ENCODE assay signal across 1 cellular context in the genomic region with DNA sequence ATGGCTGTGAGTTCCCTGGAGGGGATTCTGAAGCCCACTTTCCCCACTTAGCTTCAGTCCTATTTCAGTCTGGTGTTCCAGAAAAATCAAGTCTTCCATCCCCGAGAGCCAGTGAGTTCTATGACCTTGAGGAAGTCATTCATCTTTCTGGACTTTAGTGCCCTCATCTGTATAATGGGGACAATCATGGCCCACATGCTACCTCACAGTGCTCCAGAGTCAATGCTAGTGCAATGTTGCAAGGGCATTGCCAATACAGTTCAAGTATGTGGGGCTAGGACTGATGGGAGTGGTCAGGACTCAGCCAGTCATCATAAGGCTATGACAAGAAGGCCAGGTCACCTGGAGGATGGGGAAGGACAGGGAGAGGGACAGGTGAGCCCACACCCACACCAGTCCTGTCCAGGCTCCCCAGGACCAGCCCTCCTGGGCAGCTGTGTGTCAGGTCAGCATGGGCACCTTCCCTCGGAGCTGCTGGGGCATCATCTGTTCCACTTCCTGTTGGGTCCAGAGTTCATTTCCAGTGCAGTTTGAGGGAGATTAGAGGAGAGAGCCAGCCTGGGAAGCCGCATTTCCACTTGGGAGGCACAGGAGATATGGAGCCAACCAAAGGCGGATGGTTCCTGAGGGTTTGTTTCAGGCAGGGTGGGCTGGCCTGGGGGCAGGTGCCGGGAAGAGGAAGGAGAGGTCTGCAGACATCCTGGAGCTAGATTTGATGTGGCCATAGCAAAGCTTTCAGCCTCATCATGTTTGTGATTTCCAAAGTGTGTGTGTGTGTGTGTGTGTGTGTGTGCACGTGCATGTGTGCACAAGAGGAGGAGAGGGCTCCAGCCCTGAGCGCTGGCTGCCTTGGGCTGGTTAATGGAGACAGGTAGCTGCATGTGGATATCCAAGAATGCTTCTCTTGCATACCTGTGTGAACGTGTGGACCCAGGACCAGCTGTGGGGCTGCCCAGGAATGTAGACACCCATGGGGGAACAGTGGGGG.
A peak's percentile ranks its signal among the peaks of the same experiment; 100 is the strongest.
TF ChIP-seq lines count a peak whose summit lies in the region.

No MANE protein-coding gene starts in this region.

TF ChIP-seq in HepG2, 621 proteins besides CTCF, POLR2A, EP300 and RAD21 (continued from another document and continues in another):
- TF ChIP-seq, protein P1, sequence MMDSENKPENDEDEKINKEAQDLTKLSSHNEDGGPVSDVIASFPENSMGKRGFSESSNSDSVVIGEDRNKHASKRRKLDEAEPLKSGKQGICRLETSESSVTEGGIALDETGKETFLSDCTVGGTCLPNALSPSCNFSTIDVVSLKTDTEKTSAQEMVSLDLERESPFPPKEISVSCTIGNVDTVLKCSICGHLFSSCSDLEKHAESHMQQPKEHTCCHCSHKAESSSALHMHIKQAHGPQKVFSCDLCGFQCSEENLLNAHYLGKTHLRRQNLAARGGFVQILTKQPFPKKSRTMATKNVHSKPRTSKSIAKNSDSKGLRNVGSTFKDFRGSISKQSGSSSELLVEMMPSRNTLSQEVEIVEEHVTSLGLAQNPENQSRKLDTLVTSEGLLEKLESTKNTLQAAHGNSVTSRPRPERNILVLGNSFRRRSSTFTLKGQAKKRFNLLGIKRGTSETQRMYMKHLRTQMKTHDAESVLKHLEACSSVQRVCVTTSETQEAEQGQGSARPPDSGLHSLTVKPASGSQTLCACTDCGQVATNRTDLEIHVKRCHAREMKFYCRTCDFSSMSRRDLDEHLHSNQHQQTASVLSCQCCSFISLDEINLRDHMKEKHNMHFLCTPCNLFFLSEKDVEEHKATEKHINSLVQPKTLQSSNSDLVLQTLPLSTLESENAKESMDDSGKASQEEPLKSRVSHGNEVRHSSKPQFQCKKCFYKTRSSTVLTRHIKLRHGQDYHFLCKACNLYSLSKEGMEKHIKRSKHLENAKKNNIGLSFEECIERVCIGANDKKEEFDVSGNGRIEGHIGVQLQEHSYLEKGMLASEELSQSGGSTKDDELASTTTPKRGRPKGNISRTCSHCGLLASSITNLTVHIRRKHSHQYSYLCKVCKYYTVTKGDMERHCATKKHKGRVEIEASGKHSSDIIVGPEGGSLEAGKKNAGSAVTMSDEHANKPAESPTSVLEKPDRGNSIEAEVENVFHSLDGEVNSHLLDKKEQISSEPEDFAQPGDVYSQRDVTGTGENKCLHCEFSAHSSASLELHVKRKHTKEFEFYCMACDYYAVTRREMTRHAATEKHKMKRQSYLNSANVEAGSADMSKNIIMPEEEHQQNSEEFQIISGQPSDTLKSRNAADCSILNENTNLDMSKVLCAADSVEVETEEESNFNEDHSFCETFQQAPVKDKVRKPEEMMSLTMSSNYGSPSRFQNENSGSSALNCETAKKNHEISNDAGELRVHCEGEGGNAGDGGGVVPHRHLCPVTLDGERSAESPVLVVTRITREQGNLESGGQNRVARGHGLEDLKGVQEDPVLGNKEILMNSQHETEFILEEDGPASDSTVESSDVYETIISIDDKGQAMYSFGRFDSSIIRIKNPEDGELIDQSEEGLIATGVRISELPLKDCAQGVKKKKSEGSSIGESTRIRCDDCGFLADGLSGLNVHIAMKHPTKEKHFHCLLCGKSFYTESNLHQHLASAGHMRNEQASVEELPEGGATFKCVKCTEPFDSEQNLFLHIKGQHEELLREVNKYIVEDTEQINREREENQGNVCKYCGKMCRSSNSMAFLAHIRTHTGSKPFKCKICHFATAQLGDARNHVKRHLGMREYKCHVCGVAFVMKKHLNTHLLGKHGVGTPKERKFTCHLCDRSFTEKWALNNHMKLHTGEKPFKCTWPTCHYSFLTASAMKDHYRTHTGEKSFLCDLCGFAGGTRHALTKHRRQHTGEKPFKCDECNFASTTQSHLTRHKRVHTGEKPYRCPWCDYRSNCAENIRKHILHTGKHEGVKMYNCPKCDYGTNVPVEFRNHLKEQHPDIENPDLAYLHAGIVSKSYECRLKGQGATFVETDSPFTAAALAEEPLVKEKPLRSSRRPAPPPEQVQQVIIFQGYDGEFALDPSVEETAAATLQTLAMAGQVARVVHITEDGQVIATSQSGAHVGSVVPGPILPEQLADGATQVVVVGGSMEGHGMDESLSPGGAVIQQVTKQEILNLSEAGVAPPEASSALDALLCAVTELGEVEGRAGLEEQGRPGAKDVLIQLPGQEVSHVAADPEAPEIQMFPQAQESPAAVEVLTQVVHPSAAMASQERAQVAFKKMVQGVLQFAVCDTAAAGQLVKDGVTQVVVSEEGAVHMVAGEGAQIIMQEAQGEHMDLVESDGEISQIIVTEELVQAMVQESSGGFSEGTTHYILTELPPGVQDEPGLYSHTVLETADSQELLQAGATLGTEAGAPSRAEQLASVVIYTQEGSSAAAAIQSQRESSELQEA (CRISPR knock-in tag; IDR thresholded peaks at IDR 0.05; ENCODE audit: not compliant biosample characterization): no peak
- TF ChIP-seq ZSCAN20 (CRISPR knock-in tag; IDR thresholded peaks at IDR 0.05; ENCODE audit: borderline replicate concordance) (no peak), ZNF768 (CRISPR knock-in tag; IDR thresholded peaks at IDR 0.05) (peak; percentile 73; the same call in 1 of the 2 replicates), THAP11 (CRISPR knock-in tag; IDR thresholded peaks at IDR 0.05) (no peak), HDAC2 (CRISPR knock-in tag; IDR thresholded peaks at IDR 0.05) (no peak), ZNF782 (CRISPR knock-in tag; IDR thresholded peaks at IDR 0.05; ENCODE audit: borderline replicate concordance) (no peak; the same call in 1 of the 2 replicates), U2AF2 (IDR thresholded peaks at IDR 0.05; ENCODE audit: low read depth, low read length) (no peak), NFYC (CRISPR knock-in tag; IDR thresholded peaks at IDR 0.05) (no peak), ZNF121 (CRISPR knock-in tag; IDR thresholded peaks at IDR 0.05) (no peak), ZNF629 (CRISPR knock-in tag; conservative IDR thresholded peaks at IDR 0.05) (peak; percentile 89), DR1 (CRISPR knock-in tag; IDR thresholded peaks at IDR 0.05) (no peak), PITX1 (CRISPR knock-in tag; IDR thresholded peaks at IDR 0.05) (0 out of 2 replicates have a peak, but pooled peaks have one; percentile 30), ZNF207 (IDR thresholded peaks at IDR 0.05; ENCODE audit: borderline replicate concordance) (no peak), ZNF230 (CRISPR knock-in tag; IDR thresholded peaks at IDR 0.05) (no peak), NBN (conservative IDR thresholded peaks at IDR 0.05) (no peak), ZNF546 (CRISPR knock-in tag; conservative IDR thresholded peaks at IDR 0.05) (no peak), PTBP1 (IDR thresholded peaks at IDR 0.05; ENCODE audit: low read depth, low read length, poor library complexity, severe bottlenecking) (no peak), ZNF552 (CRISPR knock-in tag; IDR thresholded peaks at IDR 0.05; ENCODE audit: borderline replicate concordance) (no peak), HHEX (CRISPR knock-in tag; IDR thresholded peaks at IDR 0.05) (no peak), SOX13 (IDR thresholded peaks at IDR 0.05) (no peak), SOX13 (CRISPR knock-in tag; conservative IDR thresholded peaks at IDR 0.05 in 1 of 2, IDR thresholded peaks at IDR 0.05 in 1 of 2) (no peak), THYN1 (CRISPR knock-in tag; IDR thresholded peaks at IDR 0.05; ENCODE audit: borderline replicate concordance, low read depth) (no peak), STAT5B (CRISPR knock-in tag; IDR thresholded peaks at IDR 0.05) (no peak), XRCC5 (optimal IDR thresholded peaks at IDR 0.05; ENCODE audit: low read length) (peak; percentile 54), RFXANK (CRISPR knock-in tag; IDR thresholded peaks at IDR 0.05) (no peak), ATF4 (CRISPR knock-in tag; IDR thresholded peaks at IDR 0.05) (no peak), MEIS2 (CRISPR knock-in tag; IDR thresholded peaks at IDR 0.05) (no peak), MAFG (CRISPR knock-in tag; IDR thresholded peaks at IDR 0.05) (no peak)
- TF ChIP-seq, protein P2, sequence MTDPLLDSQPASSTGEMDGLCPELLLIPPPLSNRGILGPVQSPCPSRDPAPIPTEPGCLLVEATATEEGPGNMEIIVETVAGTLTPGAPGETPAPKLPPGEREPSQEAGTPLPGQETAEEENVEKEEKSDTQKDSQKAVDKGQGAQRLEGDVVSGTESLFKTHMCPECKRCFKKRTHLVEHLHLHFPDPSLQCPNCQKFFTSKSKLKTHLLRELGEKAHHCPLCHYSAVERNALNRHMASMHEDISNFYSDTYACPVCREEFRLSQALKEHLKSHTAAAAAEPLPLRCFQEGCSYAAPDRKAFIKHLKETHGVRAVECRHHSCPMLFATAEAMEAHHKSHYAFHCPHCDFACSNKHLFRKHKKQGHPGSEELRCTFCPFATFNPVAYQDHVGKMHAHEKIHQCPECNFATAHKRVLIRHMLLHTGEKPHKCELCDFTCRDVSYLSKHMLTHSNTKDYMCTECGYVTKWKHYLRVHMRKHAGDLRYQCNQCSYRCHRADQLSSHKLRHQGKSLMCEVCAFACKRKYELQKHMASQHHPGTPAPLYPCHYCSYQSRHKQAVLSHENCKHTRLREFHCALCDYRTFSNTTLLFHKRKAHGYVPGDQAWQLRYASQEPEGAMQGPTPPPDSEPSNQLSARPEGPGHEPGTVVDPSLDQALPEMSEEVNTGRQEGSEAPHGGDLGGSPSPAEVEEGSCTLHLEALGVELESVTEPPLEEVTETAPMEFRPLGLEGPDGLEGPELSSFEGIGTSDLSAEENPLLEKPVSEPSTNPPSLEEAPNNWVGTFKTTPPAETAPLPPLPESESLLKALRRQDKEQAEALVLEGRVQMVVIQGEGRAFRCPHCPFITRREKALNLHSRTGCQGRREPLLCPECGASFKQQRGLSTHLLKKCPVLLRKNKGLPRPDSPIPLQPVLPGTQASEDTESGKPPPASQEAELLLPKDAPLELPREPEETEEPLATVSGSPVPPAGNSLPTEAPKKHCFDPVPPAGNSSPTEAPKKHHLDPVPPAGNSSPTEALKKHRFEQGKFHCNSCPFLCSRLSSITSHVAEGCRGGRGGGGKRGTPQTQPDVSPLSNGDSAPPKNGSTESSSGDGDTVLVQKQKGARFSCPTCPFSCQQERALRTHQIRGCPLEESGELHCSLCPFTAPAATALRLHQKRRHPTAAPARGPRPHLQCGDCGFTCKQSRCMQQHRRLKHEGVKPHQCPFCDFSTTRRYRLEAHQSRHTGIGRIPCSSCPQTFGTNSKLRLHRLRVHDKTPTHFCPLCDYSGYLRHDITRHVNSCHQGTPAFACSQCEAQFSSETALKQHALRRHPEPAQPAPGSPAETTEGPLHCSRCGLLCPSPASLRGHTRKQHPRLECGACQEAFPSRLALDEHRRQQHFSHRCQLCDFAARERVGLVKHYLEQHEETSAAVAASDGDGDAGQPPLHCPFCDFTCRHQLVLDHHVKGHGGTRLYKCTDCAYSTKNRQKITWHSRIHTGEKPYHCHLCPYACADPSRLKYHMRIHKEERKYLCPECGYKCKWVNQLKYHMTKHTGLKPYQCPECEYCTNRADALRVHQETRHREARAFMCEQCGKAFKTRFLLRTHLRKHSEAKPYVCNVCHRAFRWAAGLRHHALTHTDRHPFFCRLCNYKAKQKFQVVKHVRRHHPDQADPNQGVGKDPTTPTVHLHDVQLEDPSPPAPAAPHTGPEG (CRISPR knock-in tag; IDR thresholded peaks at IDR 0.05): no peak
- TF ChIP-seq, protein P3, sequence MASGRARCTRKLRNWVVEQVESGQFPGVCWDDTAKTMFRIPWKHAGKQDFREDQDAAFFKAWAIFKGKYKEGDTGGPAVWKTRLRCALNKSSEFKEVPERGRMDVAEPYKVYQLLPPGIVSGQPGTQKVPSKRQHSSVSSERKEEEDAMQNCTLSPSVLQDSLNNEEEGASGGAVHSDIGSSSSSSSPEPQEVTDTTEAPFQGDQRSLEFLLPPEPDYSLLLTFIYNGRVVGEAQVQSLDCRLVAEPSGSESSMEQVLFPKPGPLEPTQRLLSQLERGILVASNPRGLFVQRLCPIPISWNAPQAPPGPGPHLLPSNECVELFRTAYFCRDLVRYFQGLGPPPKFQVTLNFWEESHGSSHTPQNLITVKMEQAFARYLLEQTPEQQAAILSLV (CRISPR knock-in tag; IDR thresholded peaks at IDR 0.05; ENCODE audit: borderline replicate concordance): no peak
- TF ChIP-seq, protein P4, sequence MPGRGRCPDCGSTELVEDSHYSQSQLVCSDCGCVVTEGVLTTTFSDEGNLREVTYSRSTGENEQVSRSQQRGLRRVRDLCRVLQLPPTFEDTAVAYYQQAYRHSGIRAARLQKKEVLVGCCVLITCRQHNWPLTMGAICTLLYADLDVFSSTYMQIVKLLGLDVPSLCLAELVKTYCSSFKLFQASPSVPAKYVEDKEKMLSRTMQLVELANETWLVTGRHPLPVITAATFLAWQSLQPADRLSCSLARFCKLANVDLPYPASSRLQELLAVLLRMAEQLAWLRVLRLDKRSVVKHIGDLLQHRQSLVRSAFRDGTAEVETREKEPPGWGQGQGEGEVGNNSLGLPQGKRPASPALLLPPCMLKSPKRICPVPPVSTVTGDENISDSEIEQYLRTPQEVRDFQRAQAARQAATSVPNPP (CRISPR knock-in tag; IDR thresholded peaks at IDR 0.05): no peak
- TF ChIP-seq, protein P5, sequence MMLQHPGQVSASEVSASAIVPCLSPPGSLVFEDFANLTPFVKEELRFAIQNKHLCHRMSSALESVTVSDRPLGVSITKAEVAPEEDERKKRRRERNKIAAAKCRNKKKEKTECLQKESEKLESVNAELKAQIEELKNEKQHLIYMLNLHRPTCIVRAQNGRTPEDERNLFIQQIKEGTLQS (CRISPR knock-in tag; IDR thresholded peaks at IDR 0.05): no peak
- TF ChIP-seq, protein P6, sequence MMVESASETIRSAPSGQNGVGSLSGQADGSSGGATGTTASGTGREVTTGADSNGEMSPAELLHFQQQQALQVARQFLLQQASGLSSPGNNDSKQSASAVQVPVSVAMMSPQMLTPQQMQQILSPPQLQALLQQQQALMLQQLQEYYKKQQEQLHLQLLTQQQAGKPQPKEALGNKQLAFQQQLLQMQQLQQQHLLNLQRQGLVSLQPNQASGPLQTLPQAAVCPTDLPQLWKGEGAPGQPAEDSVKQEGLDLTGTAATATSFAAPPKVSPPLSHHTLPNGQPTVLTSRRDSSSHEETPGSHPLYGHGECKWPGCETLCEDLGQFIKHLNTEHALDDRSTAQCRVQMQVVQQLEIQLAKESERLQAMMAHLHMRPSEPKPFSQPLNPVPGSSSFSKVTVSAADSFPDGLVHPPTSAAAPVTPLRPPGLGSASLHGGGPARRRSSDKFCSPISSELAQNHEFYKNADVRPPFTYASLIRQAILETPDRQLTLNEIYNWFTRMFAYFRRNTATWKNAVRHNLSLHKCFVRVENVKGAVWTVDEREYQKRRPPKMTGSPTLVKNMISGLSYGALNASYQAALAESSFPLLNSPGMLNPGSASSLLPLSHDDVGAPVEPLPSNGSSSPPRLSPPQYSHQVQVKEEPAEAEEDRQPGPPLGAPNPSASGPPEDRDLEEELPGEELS (CRISPR knock-in tag; IDR thresholded peaks at IDR 0.05): no peak
- TF ChIP-seq, protein P7, sequence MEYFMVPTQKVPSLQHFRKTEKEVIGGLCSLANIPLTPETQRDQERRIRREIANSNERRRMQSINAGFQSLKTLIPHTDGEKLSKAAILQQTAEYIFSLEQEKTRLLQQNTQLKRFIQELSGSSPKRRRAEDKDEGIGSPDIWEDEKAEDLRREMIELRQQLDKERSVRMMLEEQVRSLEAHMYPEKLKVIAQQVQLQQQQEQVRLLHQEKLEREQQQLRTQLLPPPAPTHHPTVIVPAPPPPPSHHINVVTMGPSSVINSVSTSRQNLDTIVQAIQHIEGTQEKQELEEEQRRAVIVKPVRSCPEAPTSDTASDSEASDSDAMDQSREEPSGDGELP (IDR thresholded peaks at IDR 0.05; ENCODE audit: borderline replicate concordance, low read depth): peak; percentile 65; the same call in 1 of the 2 replicates
